In the genomic region with DNA sequence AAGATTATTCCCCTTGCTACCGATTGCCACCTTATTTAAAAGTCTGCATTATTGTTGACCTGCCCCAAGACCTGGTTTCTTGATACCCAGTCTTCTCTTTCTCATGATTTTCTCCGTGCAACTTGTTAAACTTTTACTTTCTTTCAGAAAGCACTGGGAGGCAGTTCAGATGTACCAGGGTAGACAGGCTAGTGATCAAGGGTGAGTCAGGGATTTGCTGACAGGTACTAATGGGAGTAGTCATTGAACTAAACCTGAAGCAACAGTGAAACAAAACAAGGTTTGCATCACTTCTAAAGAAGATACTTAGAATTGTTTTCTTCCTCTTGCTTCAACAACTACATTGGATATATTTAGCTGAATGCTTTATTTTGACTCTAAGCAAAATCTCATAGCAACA, we compare ENCODE assay signal across 18 cellular contexts.
DNase-seq lines count a peak whose midpoint lies in the region; ATAC-seq and TF ChIP-seq lines count a peak whose summit lies in the region.
"Had no signal": no experiment of that assay in that cellular context is flagged by ENCODE, and none has a peak within 500 bp of the region (broad histone marks: within the 10 kb centered on the region; RNA-seq: fewer than 3 reads in every experiment).

No MANE protein-coding gene starts in this region.

- POLR2A ChIA-PET in WTC11 (lab: Charles Lee), result no interaction called here

- no peak for TF ChIP-seq POLR2A in Peyer's patch (IDR thresholded peaks at IDR 0.05)

- peak; percentile 68 for DNase-seq in ACHN
- DNase-seq in HFFc6, result peak; percentile 29
- no peak for DNase-seq in WTC11 (ENCODE audit: low spot score)
- peak; percentile 69 to 82 for DNase-seq in foreskin keratinocyte
- no peak for DNase-seq in NAMALWA (ENCODE audit: low spot score)
- no peak for DNase-seq in Peyer's patch
- no peak for DNase-seq in DMS 273 (lab: John Stamatoyannopoulos, UW; ENCODE audit: unreplicated experiment)
- DNase-seq in dorsolateral prefrontal cortex, result no peak
- DNase-seq: activated CD4-positive, alpha-beta memory T cell treated with anti-CD3 and anti-CD28 coated beads for 36 hours; COR-L47; GDM1; left cardiac atrium; NCI-H2029; NCI-H524; PC-9; right lobe of liver; substantia nigra had no signal

- TF ChIP-seq CTCF in HFFc6 (IDR thresholded peaks at IDR 0.05) (no peak), WTC11 (IDR thresholded peaks at IDR 0.05) (no peak), foreskin keratinocyte (conservative IDR thresholded peaks at IDR 0.05) (peak; percentile 44), Peyer's patch (IDR thresholded peaks at IDR 0.05) (no peak), dorsolateral prefrontal cortex (IDR thresholded peaks at IDR 0.05 in 54 of 56, conservative IDR thresholded peaks at IDR 0.05 in 2 of 56; ENCODE audit: low read depth in 1 of 56, partially characterized antibody in 56 of 56) (no peak)

- peaks cover 48% of the 10 kb centered on the region for H3K4me1 Mint-ChIP-seq in HFFc6 (ENCODE audit: low read depth)
- H3K4me1 Mint-ChIP-seq in WTC11, result peaks cover 24% of the 10 kb centered on the region

- in situ Hi-C loops in ACHN (cut with HindIII; ENCODE audit: low pct_ligation_motif_present, low pct_unique_long_range_greater_than_20kb, low sequenced_read_pairs), result no loop called here

- H3K36me3 ChIP-seq in Peyer's patch, result no peaks in the 10 kb centered on the region
- H3K36me3 ChIP-seq: right lobe of liver had no signal

- H3K27ac ChIP-seq in foreskin keratinocyte (peak overlapping the region; percentile 39), Peyer's patch (no peak overlapping the region), dorsolateral prefrontal cortex (no peak overlapping the region)
- H3K27ac ChIP-seq: PC-9, right lobe of liver had no signal

- peaks cover 31% of the 10 kb centered on the region for H3K4me1 ChIP-seq in foreskin keratinocyte
- H3K4me1 ChIP-seq in Peyer's patch, result no peaks in the 10 kb centered on the region
- H3K4me1 ChIP-seq: right lobe of liver had no signal

- CTCF ChIA-PET in WTC11 (lab: Charles Lee), result no interaction called here

- H3K36me3 Mint-ChIP-seq in HFFc6 (ENCODE audit: low read depth) (no peaks in the 10 kb centered on the region; the same call in 1 of the 2 replicates), WTC11 (no peaks in the 10 kb centered on the region)
- H3K36me3 Mint-ChIP-seq: activated CD4-positive, alpha-beta memory T cell treated with anti-CD3 and anti-CD28 coated beads for 36 hours had no signal

- no peak; the same call in 1 of the 2 replicates for ATAC-seq in WTC11
- ATAC-seq in foreskin keratinocyte, result peak; percentile 91
- ATAC-seq: right lobe of liver had no signal

- intact Hi-C loops in dorsolateral prefrontal cortex (cut with DNase I), result no loop called here

- H3K27me3 ChIP-seq in foreskin keratinocyte (no peaks in the 10 kb centered on the region), Peyer's patch (no peaks in the 10 kb centered on the region), dorsolateral prefrontal cortex (no peaks in the 10 kb centered on the region)
- H3K27me3 ChIP-seq: right lobe of liver had no signal

- H3K27me3 Mint-ChIP-seq in HFFc6 (ENCODE audit: insufficient read depth) (no peaks in the 10 kb centered on the region), WTC11 (ENCODE audit: low read depth) (no peaks in the 10 kb centered on the region)
- H3K27me3 Mint-ChIP-seq: activated CD4-positive, alpha-beta memory T cell treated with anti-CD3 and anti-CD28 coated beads for 36 hours had no signal

- no peaks in the 10 kb centered on the region for H3K9me3 ChIP-seq in Peyer's patch
- H3K9me3 ChIP-seq: right lobe of liver had no signal

- peak overlapping the region; percentile 23; the same call in 1 of the 2 replicates for H3K4me3 Mint-ChIP-seq in HFFc6
- no peak overlapping the region for H3K4me3 Mint-ChIP-seq in WTC11
- H3K4me3 Mint-ChIP-seq: activated CD4-positive, alpha-beta memory T cell treated with anti-CD3 and anti-CD28 coated beads for 36 hours; activated T-helper 1 cell treated with anti-CD3 and anti-CD28 coated beads, Interleukin-12 subunit alpha, Interleukin-12 subunit beta, Interleukin-2, Interleukin-4 antibody, amounts not matched to agents 30 ng/mL and 10 ng/mL and 1 ng/mL, durations not matched to agents 14 hours and 24 hours and 36 hours had no signal

- H3K9me3 Mint-ChIP-seq in HFFc6 (no peaks in the 10 kb centered on the region), WTC11 (no peaks in the 10 kb centered on the region)
- H3K9me3 Mint-ChIP-seq: activated CD4-positive, alpha-beta memory T cell treated with anti-CD3 and anti-CD28 coated beads for 36 hours; activated T-helper 1 cell treated with anti-CD3 and anti-CD28 coated beads, Interleukin-12 subunit alpha, Interleukin-12 subunit beta, Interleukin-2, Interleukin-4 antibody, amounts not matched to agents 30 ng/mL and 10 ng/mL and 1 ng/mL, durations not matched to agents 14 hours and 24 hours and 36 hours had no signal

- no peak overlapping the region for H3K4me3 ChIP-seq in Peyer's patch
- no peak overlapping the region for H3K4me3 ChIP-seq in dorsolateral prefrontal cortex
- H3K4me3 ChIP-seq: PC-9, right lobe of liver had no signal

- H3K27ac Mint-ChIP-seq in HFFc6 (peak overlapping the region; percentile 42; the same call in 1 of the 2 replicates), WTC11 (peak overlapping the region; percentile 78; the same call in 1 of the 2 replicates)
- H3K27ac Mint-ChIP-seq: activated CD4-positive, alpha-beta memory T cell treated with anti-CD3 and anti-CD28 coated beads for 36 hours; activated T-helper 1 cell treated with anti-CD3 and anti-CD28 coated beads, Interleukin-12 subunit alpha, Interleukin-12 subunit beta, Interleukin-2, Interleukin-4 antibody, amounts not matched to agents 30 ng/mL and 10 ng/mL and 1 ng/mL, durations not matched to agents 14 hours and 24 hours and 36 hours had no signal

TF ChIP-seq in WTC11, 78 proteins besides CTCF, POLR2A, EP300 and RAD21 (continues in another document):
- TF ChIP-seq GTF2I (CRISPR knock-in tag; conservative IDR thresholded peaks at IDR 0.05) (no peak), SP1 (CRISPR knock-in tag; conservative IDR thresholded peaks at IDR 0.05) (no peak), GABPB1 (CRISPR knock-in tag; IDR thresholded peaks at IDR 0.05) (no peak), ZNF317 (CRISPR knock-in tag; IDR thresholded peaks at IDR 0.05; ENCODE audit: borderline replicate concordance, low read depth) (no peak), ZNF416 (CRISPR knock-in tag; IDR thresholded peaks at IDR 0.05) (no peak), NR3C1 (CRISPR knock-in tag; conservative IDR thresholded peaks at IDR 0.05; ENCODE audit: low read depth) (no peak), ELF4 (CRISPR knock-in tag; IDR thresholded peaks at IDR 0.05; ENCODE audit: low read depth) (no peak), ZNF121 (CRISPR knock-in tag; IDR thresholded peaks at IDR 0.05) (no peak), RORB (CRISPR knock-in tag; IDR thresholded peaks at IDR 0.05) (no peak)
- TF ChIP-seq, protein P1, sequence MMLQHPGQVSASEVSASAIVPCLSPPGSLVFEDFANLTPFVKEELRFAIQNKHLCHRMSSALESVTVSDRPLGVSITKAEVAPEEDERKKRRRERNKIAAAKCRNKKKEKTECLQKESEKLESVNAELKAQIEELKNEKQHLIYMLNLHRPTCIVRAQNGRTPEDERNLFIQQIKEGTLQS (CRISPR knock-in tag; conservative IDR thresholded peaks at IDR 0.05), result no peak
- TF ChIP-seq, protein P2, sequence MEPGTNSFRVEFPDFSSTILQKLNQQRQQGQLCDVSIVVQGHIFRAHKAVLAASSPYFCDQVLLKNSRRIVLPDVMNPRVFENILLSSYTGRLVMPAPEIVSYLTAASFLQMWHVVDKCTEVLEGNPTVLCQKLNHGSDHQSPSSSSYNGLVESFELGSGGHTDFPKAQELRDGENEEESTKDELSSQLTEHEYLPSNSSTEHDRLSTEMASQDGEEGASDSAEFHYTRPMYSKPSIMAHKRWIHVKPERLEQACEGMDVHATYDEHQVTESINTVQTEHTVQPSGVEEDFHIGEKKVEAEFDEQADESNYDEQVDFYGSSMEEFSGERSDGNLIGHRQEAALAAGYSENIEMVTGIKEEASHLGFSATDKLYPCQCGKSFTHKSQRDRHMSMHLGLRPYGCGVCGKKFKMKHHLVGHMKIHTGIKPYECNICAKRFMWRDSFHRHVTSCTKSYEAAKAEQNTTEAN (CRISPR knock-in tag; IDR thresholded peaks at IDR 0.05), result no peak
- TF ChIP-seq, protein P3, sequence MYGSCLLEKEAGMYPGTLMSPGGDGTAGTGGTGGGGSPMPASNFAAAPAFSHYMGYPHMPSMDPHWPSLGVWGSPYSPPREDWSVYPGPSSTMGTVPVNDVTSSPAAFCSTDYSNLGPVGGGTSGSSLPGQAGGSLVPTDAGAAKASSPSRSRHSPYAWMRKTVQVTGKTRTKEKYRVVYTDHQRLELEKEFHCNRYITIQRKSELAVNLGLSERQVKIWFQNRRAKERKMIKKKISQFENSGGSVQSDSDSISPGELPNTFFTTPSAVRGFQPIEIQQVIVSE (CRISPR knock-in tag; IDR thresholded peaks at IDR 0.05; ENCODE audit: borderline replicate concordance), result no peak
- TF ChIP-seq, protein P4, sequence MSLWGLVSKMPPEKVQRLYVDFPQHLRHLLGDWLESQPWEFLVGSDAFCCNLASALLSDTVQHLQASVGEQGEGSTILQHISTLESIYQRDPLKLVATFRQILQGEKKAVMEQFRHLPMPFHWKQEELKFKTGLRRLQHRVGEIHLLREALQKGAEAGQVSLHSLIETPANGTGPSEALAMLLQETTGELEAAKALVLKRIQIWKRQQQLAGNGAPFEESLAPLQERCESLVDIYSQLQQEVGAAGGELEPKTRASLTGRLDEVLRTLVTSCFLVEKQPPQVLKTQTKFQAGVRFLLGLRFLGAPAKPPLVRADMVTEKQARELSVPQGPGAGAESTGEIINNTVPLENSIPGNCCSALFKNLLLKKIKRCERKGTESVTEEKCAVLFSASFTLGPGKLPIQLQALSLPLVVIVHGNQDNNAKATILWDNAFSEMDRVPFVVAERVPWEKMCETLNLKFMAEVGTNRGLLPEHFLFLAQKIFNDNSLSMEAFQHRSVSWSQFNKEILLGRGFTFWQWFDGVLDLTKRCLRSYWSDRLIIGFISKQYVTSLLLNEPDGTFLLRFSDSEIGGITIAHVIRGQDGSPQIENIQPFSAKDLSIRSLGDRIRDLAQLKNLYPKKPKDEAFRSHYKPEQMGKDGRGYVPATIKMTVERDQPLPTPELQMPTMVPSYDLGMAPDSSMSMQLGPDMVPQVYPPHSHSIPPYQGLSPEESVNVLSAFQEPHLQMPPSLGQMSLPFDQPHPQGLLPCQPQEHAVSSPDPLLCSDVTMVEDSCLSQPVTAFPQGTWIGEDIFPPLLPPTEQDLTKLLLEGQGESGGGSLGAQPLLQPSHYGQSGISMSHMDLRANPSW (CRISPR knock-in tag; conservative IDR thresholded peaks at IDR 0.05; ENCODE audit: low read depth), result no peak

Comparison
In these comparisons a context has a peak if more than half of its experiments do, and no peak if none do; other contexts are left out.
1. DNase-seq: peak in ACHN (single experiment), HFFc6 (single experiment) and foreskin keratinocyte (2 of 2); none in WTC11 (single experiment), NAMALWA (single experiment), Peyer's patch (0 of 3), DMS 273 (single experiment) and dorsolateral prefrontal cortex (0 of 10).